22 cellular contexts compared by ENCODE assay signal in genomic region chr2:187985923-187986322, GRCh38.
DNase-seq lines count a peak whose midpoint lies in the region; ATAC-seq, FAIRE-seq and TF ChIP-seq lines count a peak whose summit lies in the region.
"Had no signal": no experiment of that assay in that cellular context is flagged by ENCODE, and none has a peak within 500 bp of the region (broad histone marks: within the 10 kb centered on the region; RNA-seq: fewer than 3 reads in every experiment).

No MANE protein-coding gene starts in this region.

- no peaks in the 10 kb centered on the region for H3K27me3 ChIP-seq in keratinocyte (ENCODE audit: control insufficient read depth, extremely low read depth, insufficient read depth, low read length)
- H3K27me3 ChIP-seq: spleen, vagina had no signal

- no peaks in the 10 kb centered on the region for H3K9me1 ChIP-seq in keratinocyte (ENCODE audit: control insufficient read depth, extremely low read depth, insufficient read depth, low read length)

- H3K27ac ChIP-seq in keratinocyte (ENCODE audit: control insufficient read depth, insufficient read depth, low read length): peak overlapping the region; percentile 91
- H3K27ac ChIP-seq: spleen, vagina had no signal

- H3K4me1 Mint-ChIP-seq in activated CD4-positive, alpha-beta T cell treated with anti-CD3 and anti-CD28 coated beads for 36 hours: peaks cover 20% of the 10 kb centered on the region
- H3K4me1 Mint-ChIP-seq: central memory CD8-positive, alpha-beta T cell had no signal

- H3K4me1 ChIP-seq in keratinocyte (ENCODE audit: control insufficient read depth, extremely low read depth, insufficient read depth, low read length): peaks cover 14% of the 10 kb centered on the region
- H3K4me1 ChIP-seq: vagina had no signal

- CTCF ChIA-PET in activated CD4-positive, alpha-beta T cell treated with anti-CD3 and anti-CD28 coated beads for 36 hours (lab: Charles Lee): no interaction called here

- POLR2A ChIA-PET in activated CD4-positive, alpha-beta T cell treated with anti-CD3 and anti-CD28 coated beads for 36 hours (lab: Charles Lee): no interaction called here

- no peaks in the 10 kb centered on the region for H3K36me3 ChIP-seq in keratinocyte (ENCODE audit: control insufficient read depth in 2 of 2, extremely low read depth in 1 of 2, insufficient read depth in 2 of 2, low read length in 2 of 2)
- H3K36me3 ChIP-seq: spleen, vagina had no signal

- H3K36me3 Mint-ChIP-seq in activated CD4-positive, alpha-beta T cell treated with anti-CD3 and anti-CD28 coated beads for 36 hours (ENCODE audit: low read depth): no peaks in the 10 kb centered on the region
- H3K36me3 Mint-ChIP-seq: natural killer cell treated with Interleukin-12 subunit alpha and Interleukin-12 subunit beta and Interleukin-15 and Interleukin-18, amount 100 ng/mL, for 72 hours had no signal

- intact Hi-C loops in activated CD4-positive, alpha-beta T cell treated with anti-CD3 and anti-CD28 coated beads for 36 hours (cut with DNase I, micrococcal nuclease): no loop called here

- peak; percentile 15 for DNase-seq in EH (ENCODE audit: low read depth)
- DNase-seq in M059J (ENCODE audit: low read depth): peak; percentile 14
- DNase-seq in astrocyte of the hippocampus (ENCODE audit: low read depth, low spot score): peak; percentile 25
- DNase-seq in keratinocyte (ENCODE audit: low read depth, low spot score): no peak
- DNase-seq in GM10266 (ENCODE audit: extremely low spot score): no peak
- DNase-seq in activated CD4-positive, alpha-beta T cell treated with anti-CD3 and anti-CD28 coated beads for 36 hours: no peak
- no peak for DNase-seq in glomerular visceral epithelial cell (ENCODE audit: extremely low spot score)
- DNase-seq: activated CD4-positive, CD25-positive, alpha-beta regulatory T cell treated with anti-CD3 and anti-CD28 coated beads, Interleukin-2, amount 50 U/mL, for 72 hours; activated effector memory CD4-positive, alpha-beta T cell treated with Interleukin-2 at 50 U/mL for 16 hours; AML-193; effector CD8-positive, alpha-beta T cell; hypothalamus; NCI-H2029 treated with DMSO at 0.1 percent for 48 hours; spleen; stimulated activated CD8-positive, alpha-beta memory T cell treated with anti-CD3 and anti-CD28 coated beads, Interleukin-4, amount 100 ng/mL, for 48 hours; substantia nigra had no signal

- H3K9me3 ChIP-seq in keratinocyte (ENCODE audit: control insufficient read depth, low read depth, low read length): no peaks in the 10 kb centered on the region
- H3K9me3 ChIP-seq: spleen, vagina had no signal

- H3K27me3 Mint-ChIP-seq in activated CD4-positive, alpha-beta T cell treated with anti-CD3 and anti-CD28 coated beads for 36 hours: no peaks in the 10 kb centered on the region
- H3K27me3 Mint-ChIP-seq: central memory CD8-positive, alpha-beta T cell; natural killer cell treated with Interleukin-12 subunit alpha and Interleukin-12 subunit beta and Interleukin-15 and Interleukin-18, amount 100 ng/mL, for 72 hours; progenitor cell of endocrine pancreas had no signal

- FAIRE-seq in keratinocyte (lab: Jason Lieb, UNC): no peak

- peak overlapping the region in 2 of 3 experiments; percentile 13 to 53 for H3K4me3 ChIP-seq in keratinocyte (ENCODE audit: control insufficient read depth in 2 of 3, extremely low read depth in 1 of 3, insufficient read depth in 2 of 3, low read depth in 1 of 3, low read length in 3 of 3)
- H3K4me3 ChIP-seq: spleen, vagina had no signal

- H3K4me3 Mint-ChIP-seq in activated CD4-positive, alpha-beta T cell treated with anti-CD3 and anti-CD28 coated beads for 36 hours: no peak overlapping the region
- H3K4me3 Mint-ChIP-seq: central memory CD8-positive, alpha-beta T cell; natural killer cell treated with Interleukin-12 subunit alpha and Interleukin-12 subunit beta and Interleukin-15 and Interleukin-18, amount 100 ng/mL, for 72 hours; T-helper 1 cell treated with Interleukin-12 subunit alpha and Interleukin-12 subunit beta and Interleukin-4 antibody, amounts not matched to agents 30 μg/mL and 1 μg/mL, for 36 hours had no signal

- no peaks in the 10 kb centered on the region for H4K20me1 ChIP-seq in keratinocyte (ENCODE audit: control insufficient read depth, extremely low read depth, insufficient read depth, low read length)

- no peak for ATAC-seq in GM18502 (IDR thresholded peaks at IDR 0.05; ENCODE audit: poor library complexity, unreplicated experiment)
- no peak for ATAC-seq in activated CD4-positive, alpha-beta T cell treated with anti-CD3 and anti-CD28 coated beads for 36 hours
- ATAC-seq: natural killer cell treated with Interleukin-12 subunit alpha and Interleukin-12 subunit beta and Interleukin-15 and Interleukin-18, amount 100 ng/mL, for 72 hours had no signal

- H3K9ac ChIP-seq in keratinocyte (ENCODE audit: control insufficient read depth, extremely low read depth, insufficient read depth, low read length): peak overlapping the region; percentile 66

- TF ChIP-seq CTCF in keratinocyte (optimal IDR thresholded peaks at IDR 0.05 in 1 of 3, IDR thresholded peaks at IDR 0.05 in 1 of 3, conservative IDR thresholded peaks at IDR 0.05 in 1 of 3; ENCODE audit: extremely low read depth in 1 of 3, insufficient read depth in 2 of 3, low read length in 3 of 3) (no peak), GM10266 (IDR thresholded peaks at IDR 0.05; ENCODE audit: control insufficient read depth, insufficient read depth, low read depth, missing control alignments) (no peak)

- no peaks in the 10 kb centered on the region for H3K9me3 Mint-ChIP-seq in activated CD4-positive, alpha-beta T cell treated with anti-CD3 and anti-CD28 coated beads for 36 hours (ENCODE audit: low read depth)
- H3K9me3 Mint-ChIP-seq: natural killer cell treated with Interleukin-12 subunit alpha and Interleukin-12 subunit beta and Interleukin-15 and Interleukin-18, amount 100 ng/mL, for 72 hours; T-helper 1 cell treated with Interleukin-12 subunit alpha and Interleukin-12 subunit beta and Interleukin-4 antibody, amounts not matched to agents 30 μg/mL and 1 μg/mL, for 36 hours had no signal

- dilution Hi-C loops in keratinocyte (cut with MboI; ENCODE audit: extremely low pct_ligation_motif_present, low sequenced_read_pairs): no loop called here

- peak overlapping the region; percentile 69 for H3K4me2 ChIP-seq in keratinocyte (ENCODE audit: control insufficient read depth, extremely low read depth, insufficient read depth, low read depth, low read length)

- H3K27ac Mint-ChIP-seq in activated CD4-positive, alpha-beta T cell treated with anti-CD3 and anti-CD28 coated beads for 36 hours: no peak overlapping the region
- H3K27ac Mint-ChIP-seq: natural killer cell treated with Interleukin-12 subunit alpha and Interleukin-12 subunit beta and Interleukin-15 and Interleukin-18, amount 100 ng/mL, for 72 hours; progenitor cell of endocrine pancreas; T-helper 1 cell treated with Interleukin-12 subunit alpha and Interleukin-12 subunit beta and Interleukin-4 antibody, amounts not matched to agents 30 μg/mL and 1 μg/mL, for 36 hours had no signal

- peak overlapping the region; percentile 71 for H2AFZ ChIP-seq in keratinocyte (ENCODE audit: control insufficient read depth, low read length)

- H3K79me2 ChIP-seq in keratinocyte (ENCODE audit: control insufficient read depth, insufficient read depth, low read length): no peaks in the 10 kb centered on the region

Comparison
In these comparisons a context has a peak if more than half of its experiments do, and no peak if none do; other contexts are left out.
1. DNase-seq: peak in EH (single experiment), M059J (single experiment) and astrocyte of the hippocampus (single experiment); none in keratinocyte (single experiment), GM10266 (single experiment), activated CD4-positive, alpha-beta T cell treated with anti-CD3 and anti-CD28 coated beads for 36 hours (single experiment) and glomerular visceral epithelial cell (single experiment).